Comparison of ENCODE assay signal across 20 cellular contexts in the genomic region with DNA sequence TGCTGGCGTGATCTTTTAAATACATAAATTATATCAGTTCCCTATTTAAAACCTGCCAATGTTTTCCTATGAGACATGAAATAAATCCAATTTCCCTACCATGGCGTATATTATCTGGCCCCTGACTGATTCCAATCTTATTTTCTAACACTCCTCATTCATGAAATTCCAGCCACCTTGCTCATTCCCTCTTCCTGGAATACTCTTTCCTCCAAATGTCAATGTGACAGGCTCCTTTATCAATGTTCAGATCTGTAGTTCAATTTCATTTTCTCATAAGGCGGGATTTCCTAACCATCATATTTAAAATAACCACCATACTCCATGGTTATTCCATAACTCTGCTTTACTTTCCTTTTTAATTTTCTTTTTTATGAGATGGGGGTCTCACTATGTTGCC. TPM values are rescaled to one million over a fixed set of nuclear protein-coding genes. Genes with fewer than 3 reads are reported as not detected.
DNase-seq lines count a peak whose midpoint lies in the region; ATAC-seq and TF ChIP-seq lines count a peak whose summit lies in the region.
"Had no signal": no experiment of that assay in that cellular context is flagged by ENCODE, and none has a peak within 500 bp of the region (broad histone marks: within the 10 kb centered on the region; RNA-seq: fewer than 3 reads in every experiment).

No MANE protein-coding gene starts in this region.

- no peak overlapping the region for H3K4me3 Mint-ChIP-seq in stimulated activated naive CD8-positive, alpha-beta T cell treated with anti-CD3 and anti-CD28 coated beads, Interleukin-15, Interleukin-2, amounts not matched to agents 100 ng/mL and 50 ng/mL, for 24 hours
- peak overlapping the region in 1 of 2 donors; percentile 68 for H3K4me3 Mint-ChIP-seq in stimulated activated naive CD8-positive, alpha-beta T cell treated with anti-CD3 and anti-CD28 coated beads, Interleukin-15, amount 100 ng/mL, for 72 hours

- H3K27ac ChIP-seq in coronary artery, result no peak overlapping the region
- H3K27ac ChIP-seq: right atrium auricular region had no signal

- H3K4me1 Mint-ChIP-seq in stimulated activated naive CD8-positive, alpha-beta T cell treated with anti-CD3 and anti-CD28 coated beads, Interleukin-15, Interleukin-2, amounts not matched to agents 100 ng/mL and 50 ng/mL, for 24 hours (ENCODE audit: low read depth), result peaks cover 96% of the 10 kb centered on the region
- H3K4me1 Mint-ChIP-seq in stimulated activated naive CD8-positive, alpha-beta T cell treated with anti-CD3 and anti-CD28 coated beads, Interleukin-15, amount 100 ng/mL, for 72 hours, result peaks cover 80% of the 10 kb centered on the region

- no peak for DNase-seq in stimulated activated naive CD8-positive, alpha-beta T cell treated with anti-CD3 and anti-CD28 coated beads, Interleukin-15, amount 100 ng/mL, for 72 hours
- DNase-seq in NCI-H226, result peak; percentile 53
- DNase-seq in dermis blood vessel endothelial cell, result peak; percentile 13
- DNase-seq in NCI-H146 treated with DMSO at 0.1 percent for 48 hours (lab: John Stamatoyannopoulos, UW; ENCODE audit: unreplicated experiment), result no peak
- no peak for DNase-seq in coronary artery (ENCODE audit: low spot score)
- DNase-seq in 8988T, result no peak
- DNase-seq: activated effector memory CD4-positive, alpha-beta T cell treated with Interleukin-2 at 50 U/mL for 16 hours; DND-41; Kasumi-1; kidney; mammary epithelial cell; NCI-H1092; NCI-H2029; NCI-H2227 treated with DMSO at 0.1 percent for 48 hours; NCI-H774; OCI-M1; SHP77 treated with DMSO at 0.1 percent for 48 hours; stimulated activated CD8-positive, alpha-beta memory T cell treated with anti-CD3 and anti-CD28 coated beads, Interleukin-4, amount 100 ng/mL, for 48 hours had no signal

- no peaks in the 10 kb centered on the region for H3K9me3 Mint-ChIP-seq in stimulated activated naive CD8-positive, alpha-beta T cell treated with anti-CD3 and anti-CD28 coated beads, Interleukin-15, Interleukin-2, amounts not matched to agents 100 ng/mL and 50 ng/mL, for 24 hours
- no peaks in the 10 kb centered on the region for H3K9me3 Mint-ChIP-seq in stimulated activated naive CD8-positive, alpha-beta T cell treated with anti-CD3 and anti-CD28 coated beads, Interleukin-15, amount 100 ng/mL, for 72 hours

- ATAC-seq in stimulated activated naive CD8-positive, alpha-beta T cell treated with anti-CD3 and anti-CD28 coated beads, Interleukin-15, amount 100 ng/mL, for 72 hours, result no peak

- H3K36me3 Mint-ChIP-seq in stimulated activated naive CD8-positive, alpha-beta T cell treated with anti-CD3 and anti-CD28 coated beads, Interleukin-15, Interleukin-2, amounts not matched to agents 100 ng/mL and 50 ng/mL, for 24 hours (ENCODE audit: low read depth), result peaks cover 58% of the 10 kb centered on the region

- TF ChIP-seq CTCF in coronary artery (IDR thresholded peaks at IDR 0.05), result no peak

- H3K27me3 Mint-ChIP-seq in stimulated activated naive CD8-positive, alpha-beta T cell treated with anti-CD3 and anti-CD28 coated beads, Interleukin-15, Interleukin-2, amounts not matched to agents 100 ng/mL and 50 ng/mL, for 24 hours, result no peaks in the 10 kb centered on the region
- no peaks in the 10 kb centered on the region for H3K27me3 Mint-ChIP-seq in stimulated activated naive CD8-positive, alpha-beta T cell treated with anti-CD3 and anti-CD28 coated beads, Interleukin-15, amount 100 ng/mL, for 72 hours

- no peak overlapping the region for H3K4me3 ChIP-seq in coronary artery
- H3K4me3 ChIP-seq: right atrium auricular region had no signal

- peak overlapping the region; percentile 3 for H3K27ac Mint-ChIP-seq in stimulated activated naive CD8-positive, alpha-beta T cell treated with anti-CD3 and anti-CD28 coated beads, Interleukin-15, Interleukin-2, amounts not matched to agents 100 ng/mL and 50 ng/mL, for 24 hours
- peak overlapping the region in 1 of 2 donors; percentile 71 for H3K27ac Mint-ChIP-seq in stimulated activated naive CD8-positive, alpha-beta T cell treated with anti-CD3 and anti-CD28 coated beads, Interleukin-15, amount 100 ng/mL, for 72 hours

RNA-seq across cellular contexts. Expression of a gene that starts 22.0 kb away (rescaled TPM):
- 98.9 and 107 TPM in 2 replicates for total RNA-seq in dermis blood vessel endothelial cell

Comparison
In these comparisons a context has a peak if more than half of its experiments do, and no peak if none do; other contexts are left out.
1. DNase-seq: peak in NCI-H226 (single experiment) and dermis blood vessel endothelial cell (single experiment); none in stimulated activated naive CD8-positive, alpha-beta T cell treated with anti-CD3 and anti-CD28 coated beads, Interleukin-15, amount 100 ng/mL, for 72 hours (0 of 2), NCI-H146 treated with DMSO at 0.1 percent for 48 hours (single experiment), coronary artery (single experiment) and 8988T (single experiment).